Comparison of ENCODE assay signal across 9 cellular contexts in genomic region chr12:117032593-117033381, GRCh38.
A peak's percentile ranks its signal among the peaks of the same experiment; 100 is the strongest.
DNase-seq lines count a peak whose midpoint lies in the region; ATAC-seq, FAIRE-seq and TF ChIP-seq lines count a peak whose summit lies in the region.
"Had no signal": no experiment of that assay in that cellular context is flagged by ENCODE, and none has a peak within 500 bp of the region (broad histone marks: within the 10 kb centered on the region; RNA-seq: fewer than 3 reads in every experiment).

No MANE protein-coding gene starts in this region.

- TF ChIP-seq POLR2A in GM12892 (IDR thresholded peaks at IDR 0.05; ENCODE audit: low read depth, low read length) = no peak

- ATAC-seq in Right ventricle myocardium superior (ENCODE audit: poor library complexity) = peak; percentile 50
- no peak for ATAC-seq in HG03432 (IDR thresholded peaks at IDR 0.05; ENCODE audit: unreplicated experiment)

- peak; percentile 14 for FAIRE-seq in GM12892 (lab: Jason Lieb, UNC)
- FAIRE-seq: TTC549 had no signal

- DNase-seq in GM12892 (ENCODE audit: insufficient read length) (no peak), NCI-H748 treated with DMSO at 0.1 percent for 48 hours (lab: John Stamatoyannopoulos, UW) (peak; percentile 17), Right ventricle myocardium superior (peak; percentile 38), posterior cingulate gyrus (peak in 7 of 10 donors; percentile 8 to 81 (median 27)), ecto neural progenitor cell (ENCODE audit: low spot score) (no peak), KG1 (lab: John Stamatoyannopoulos, UW) (no peak)
- DNase-seq in activated CD4-positive, alpha-beta T cell treated with anti-CD3 and anti-CD28 coated beads for 1 hour = no peak

- intact Hi-C loops in Right ventricle myocardium superior (cut with DNase I) = loop anchor here (5.0 kb wide), 1 partner anchor 65 kb away; the partner anchor contains the start of gene TESC
- intact Hi-C loops in posterior cingulate gyrus (cut with DNase I) = no loop called here

Comparison
In these comparisons a context has a peak if more than half of its experiments do, and no peak if none do; other contexts are left out.
1. DNase-seq: peak in NCI-H748 treated with DMSO at 0.1 percent for 48 hours (single experiment), Right ventricle myocardium superior (single experiment) and posterior cingulate gyrus (7 of 10); none in GM12892 (single experiment), ecto neural progenitor cell (single experiment), activated CD4-positive, alpha-beta T cell treated with anti-CD3 and anti-CD28 coated beads for 1 hour (single experiment) and KG1 (single experiment).